In the genomic region with DNA sequence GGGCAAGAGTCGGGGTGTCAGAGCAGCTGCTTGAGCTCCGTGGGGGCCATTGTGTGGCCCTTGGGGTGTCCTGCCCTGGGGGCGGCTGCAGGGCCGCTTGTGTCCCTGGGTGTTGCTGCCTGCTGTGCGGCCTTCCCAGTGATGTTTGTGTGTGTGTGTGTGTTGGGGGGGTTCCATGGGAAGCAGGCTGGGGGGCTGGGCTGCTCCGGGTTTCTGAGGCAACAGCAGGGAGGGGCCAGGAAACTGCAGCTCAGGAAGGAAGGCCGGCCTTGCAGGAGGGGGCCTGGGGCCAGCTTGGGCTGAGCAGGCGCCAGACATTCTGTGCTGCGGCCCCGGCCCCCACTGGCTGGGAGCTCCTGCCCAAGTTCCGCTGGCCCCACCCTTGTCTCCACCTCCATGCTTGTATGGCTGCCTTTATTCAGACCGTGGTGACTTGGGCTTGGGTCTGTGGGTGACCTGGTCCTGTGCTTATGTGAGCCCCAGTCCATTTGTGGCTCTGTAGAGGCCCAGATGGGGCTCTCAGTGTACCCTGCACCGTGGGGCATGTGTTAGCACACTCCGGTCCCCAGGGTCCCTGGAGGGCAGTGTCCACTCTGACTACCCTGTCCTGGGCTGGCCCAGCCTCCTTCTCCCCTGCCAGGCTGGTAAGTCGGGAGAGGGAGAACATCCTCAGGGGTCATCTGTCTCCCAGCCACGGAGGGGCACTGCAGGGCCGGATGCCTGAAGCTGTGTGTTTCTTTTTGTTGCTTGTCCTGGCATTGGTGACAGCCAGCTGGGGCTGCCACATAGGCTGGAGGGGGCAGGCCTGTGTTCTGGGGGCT, we compare ENCODE assay signal across 1 cellular context.
A peak's percentile ranks its signal among the peaks of the same experiment; 100 is the strongest.
TF ChIP-seq lines count a peak whose summit lies in the region.

No MANE protein-coding gene starts in this region.

TF ChIP-seq in HepG2, 621 proteins besides CTCF, POLR2A, EP300 and RAD21 (continued from another document):
- TF ChIP-seq KLF9 (CRISPR knock-in tag; IDR thresholded peaks at IDR 0.05; ENCODE audit: low read depth), result peak; percentile 89; the same call in 1 of the 2 replicates
- TF ChIP-seq MED13 (CRISPR knock-in tag; IDR thresholded peaks at IDR 0.05), result peak; percentile 65; the same call in 1 of the 2 replicates
- TF ChIP-seq PPARG (CRISPR knock-in tag; conservative IDR thresholded peaks at IDR 0.05), result peak; percentile 70
- TF ChIP-seq TERF1 (CRISPR knock-in tag; IDR thresholded peaks at IDR 0.05), result no peak
- no peak for TF ChIP-seq SYNCRIP (IDR thresholded peaks at IDR 0.05; ENCODE audit: insufficient read depth, low read depth, low read length)
- 0 out of 2 replicates have a peak, but pooled peaks have one; percentile 25 for TF ChIP-seq BORCS8-MEF2B (CRISPR knock-in tag; IDR thresholded peaks at IDR 0.05)
- TF ChIP-seq SRSF9 (IDR thresholded peaks at IDR 0.05; ENCODE audit: borderline replicate concordance, insufficient read depth, low read depth, low read length, poor library complexity, severe bottlenecking), result no peak
- 0 out of 2 replicates have a peak, but pooled peaks have one; percentile 18 for TF ChIP-seq LCORL (IDR thresholded peaks at IDR 0.05)
- TF ChIP-seq LCORL (CRISPR knock-in tag; IDR thresholded peaks at IDR 0.05), result peak; percentile 96
- TF ChIP-seq NFIB (CRISPR knock-in tag; IDR thresholded peaks at IDR 0.05; ENCODE audit: borderline replicate concordance), result no peak
- TF ChIP-seq GPN1 (CRISPR knock-in tag; IDR thresholded peaks at IDR 0.05; ENCODE audit: borderline replicate concordance), result no peak
- TF ChIP-seq ZNF614 (CRISPR knock-in tag; IDR thresholded peaks at IDR 0.05; ENCODE audit: borderline replicate concordance), result peak; percentile 97
- TF ChIP-seq CC2D1A (CRISPR knock-in tag; IDR thresholded peaks at IDR 0.05), result no peak
- peak; percentile 93; the same call in 1 of the 2 replicates for TF ChIP-seq ZNF607 (CRISPR knock-in tag; IDR thresholded peaks at IDR 0.05; ENCODE audit: borderline replicate concordance)
- peak; percentile 75 for TF ChIP-seq FOXJ3 (CRISPR knock-in tag; IDR thresholded peaks at IDR 0.05; ENCODE audit: borderline replicate concordance)
- TF ChIP-seq KMT2B (CRISPR knock-in tag; IDR thresholded peaks at IDR 0.05), result peak; percentile 52; the same call in 1 of the 2 replicates
- peak; percentile 90 for TF ChIP-seq ZSCAN21 (CRISPR knock-in tag; IDR thresholded peaks at IDR 0.05; ENCODE audit: borderline replicate concordance)
- peak; percentile 98 for TF ChIP-seq ZFP90 (CRISPR knock-in tag; IDR thresholded peaks at IDR 0.05; ENCODE audit: borderline replicate concordance)
- TF ChIP-seq ZNF280B (CRISPR knock-in tag; IDR thresholded peaks at IDR 0.05; ENCODE audit: borderline replicate concordance), result peak; percentile 63; the same call in 1 of the 2 replicates
- peak; percentile 88 for TF ChIP-seq KAT8 (CRISPR knock-in tag; IDR thresholded peaks at IDR 0.05)
- peak; percentile 90 for TF ChIP-seq IKZF5 (CRISPR knock-in tag; IDR thresholded peaks at IDR 0.05)
- no peak for TF ChIP-seq ZNF235 (CRISPR knock-in tag; IDR thresholded peaks at IDR 0.05; ENCODE audit: borderline replicate concordance)
- TF ChIP-seq MXI1 (IDR thresholded peaks at IDR 0.05; ENCODE audit: borderline replicate concordance, low read depth, low read length), result no peak
- TF ChIP-seq KLF15 (CRISPR knock-in tag; IDR thresholded peaks at IDR 0.05; ENCODE audit: borderline replicate concordance), result no peak
